Comparison of ENCODE assay signal across 23 cellular contexts in genomic region chr9:113281356-113281755, GRCh38. TPM values are rescaled to one million over a fixed set of nuclear protein-coding genes. Genes with fewer than 3 reads are reported as not detected.
DNase-seq lines count a peak whose midpoint lies in the region; ATAC-seq and TF ChIP-seq lines count a peak whose summit lies in the region.
"Had no signal": no experiment of that assay in that cellular context is flagged by ENCODE, and none has a peak within 500 bp of the region (broad histone marks: within the 10 kb centered on the region; RNA-seq: fewer than 3 reads in every experiment).

No MANE protein-coding gene starts in this region.

- H3K27ac Mint-ChIP-seq in MCF 10A (ENCODE audit: low read depth, unreplicated experiment), result peak overlapping the region; percentile 27
- H3K27ac Mint-ChIP-seq in T-helper 17 cell, result peak overlapping the region; percentile 88
- peak overlapping the region; percentile 16 to 17 for H3K27ac Mint-ChIP-seq in effector memory CD8-positive, alpha-beta T cell
- H3K27ac Mint-ChIP-seq in stimulated activated naive B cell treated with anti-CD40 and anti-IgM and Interleukin-4, amounts not matched to agents 10 μg/mL and 1 μg/mL and 100 μg/mL, for 72 hours, result peak overlapping the region; percentile 33

- DNase-seq in MCF 10A (ENCODE audit: unreplicated experiment), result no peak
- DNase-seq in breast epithelium (ENCODE audit: low spot score in 2 of 2), result no peak
- DNase-seq in T-helper 17 cell, result no peak
- no peak for DNase-seq in effector memory CD8-positive, alpha-beta T cell
- no peak for DNase-seq in stimulated activated naive B cell treated with anti-CD40 and anti-IgM and Interleukin-4, amounts not matched to agents 10 μg/mL and 1 μg/mL and 100 μg/mL, for 72 hours
- DNase-seq in stimulated activated CD4-positive, alpha-beta T cell treated with anti-CD3 and anti-CD28 coated beads, Interleukin-2, amount 100 ng/mL, for 48 hours, result no peak
- no peak for DNase-seq in SIG-M5 treated with dmso at 0.1 percent for 504 hours (lab: John Stamatoyannopoulos, UW; ENCODE audit: unreplicated experiment)
- DNase-seq: ACHN, DMS53, GDM1, GOT3, KBM-7, NCI-H1092, NCI-H1436 treated with DMSO at 0.1 percent for 48 hours, NCI-H2029, NCI-H226, NCI-H524 treated with DMSO at 0.1 percent for 48 hours, NCI-H82, SIG-M5 had no signal

- no peak overlapping the region for H3K4me3 ChIP-seq in breast epithelium
- H3K4me3 ChIP-seq: BLaER1 had no signal

- no peaks in the 10 kb centered on the region for H3K27me3 ChIP-seq in breast epithelium
- H3K27me3 ChIP-seq: BLaER1 had no signal

- ATAC-seq in T-helper 17 cell, result no peak
- ATAC-seq in effector memory CD8-positive, alpha-beta T cell (replicated peaks), result no peak
- no peak for ATAC-seq in stimulated activated naive B cell treated with anti-CD40 and anti-IgM and Interleukin-4, amounts not matched to agents 10 μg/mL and 1 μg/mL and 100 μg/mL, for 72 hours (replicated peaks)
- ATAC-seq: HCT116, Panc1 had no signal

- POLR2A ChIA-PET in MCF 10A (lab: Yijun Ruan, JAX), result interaction anchor here (0.9 kb wide), 1 partner anchor 1539 kb away, joined by 3 read pairs; no protein-coding TSS in a partner anchor

- H3K36me3 Mint-ChIP-seq in MCF 10A (ENCODE audit: insufficient read depth, unreplicated experiment) (peaks cover 87% of the 10 kb centered on the region), T-helper 17 cell (ENCODE audit: low read depth) (peaks cover 18% of the 10 kb centered on the region)
- H3K36me3 Mint-ChIP-seq in effector memory CD8-positive, alpha-beta T cell (ENCODE audit: insufficient read depth), result peaks cover 67% of the 10 kb centered on the region
- peaks cover 38 to 63% of the 10 kb centered on the region in 2 donors for H3K36me3 Mint-ChIP-seq in stimulated activated naive B cell treated with anti-CD40 and anti-IgM and Interleukin-4, amounts not matched to agents 10 μg/mL and 1 μg/mL and 100 μg/mL, for 72 hours

- no peaks in the 10 kb centered on the region for H3K4me1 ChIP-seq in breast epithelium

- peaks cover 9% of the 10 kb centered on the region for H3K4me1 Mint-ChIP-seq in MCF 10A (ENCODE audit: insufficient read depth, unreplicated experiment)
- peaks cover 24% of the 10 kb centered on the region for H3K4me1 Mint-ChIP-seq in T-helper 17 cell
- H3K4me1 Mint-ChIP-seq in effector memory CD8-positive, alpha-beta T cell (ENCODE audit: low read depth in 2 of 2), result peaks cover 0 to 6% of the 10 kb centered on the region in 2 donors
- H3K4me1 Mint-ChIP-seq in stimulated activated naive B cell treated with anti-CD40 and anti-IgM and Interleukin-4, amounts not matched to agents 10 μg/mL and 1 μg/mL and 100 μg/mL, for 72 hours, result peaks cover 17 to 18% of the 10 kb centered on the region in 2 donors

- no peaks in the 10 kb centered on the region for H3K9me3 Mint-ChIP-seq in MCF 10A (ENCODE audit: unreplicated experiment)
- H3K9me3 Mint-ChIP-seq in effector memory CD8-positive, alpha-beta T cell, result no peaks in the 10 kb centered on the region
- H3K9me3 Mint-ChIP-seq in stimulated activated naive B cell treated with anti-CD40 and anti-IgM and Interleukin-4, amounts not matched to agents 10 μg/mL and 1 μg/mL and 100 μg/mL, for 72 hours, result no peaks in the 10 kb centered on the region

- H3K27ac ChIP-seq in breast epithelium, result no peak overlapping the region
- H3K27ac ChIP-seq: BLaER1 had no signal

- no TSS peak for BruUV-seq in MCF 10A (replicated peaks; lab: Mats Ljungman, UMichigan)

- H3K27me3 Mint-ChIP-seq in MCF 10A (ENCODE audit: insufficient read depth, unreplicated experiment) (no peaks in the 10 kb centered on the region), T-helper 17 cell (no peaks in the 10 kb centered on the region)
- H3K27me3 Mint-ChIP-seq in effector memory CD8-positive, alpha-beta T cell, result no peaks in the 10 kb centered on the region
- no peaks in the 10 kb centered on the region for H3K27me3 Mint-ChIP-seq in stimulated activated naive B cell treated with anti-CD40 and anti-IgM and Interleukin-4, amounts not matched to agents 10 μg/mL and 1 μg/mL and 100 μg/mL, for 72 hours

- H3K9me3 ChIP-seq in breast epithelium (no peaks in the 10 kb centered on the region), T-helper 17 cell (ENCODE audit: control insufficient read depth, low read length, poor library complexity, severe bottlenecking) (no peaks in the 10 kb centered on the region)
- H3K9me3 ChIP-seq: BLaER1 had no signal

- intact Hi-C loops in MCF 10A (cut with micrococcal nuclease), result no loop called here
- intact Hi-C loops in breast epithelium (cut with DNase I; ENCODE audit: low total_unique reads), result no loop called here

- no peak for TF ChIP-seq POLR2A in breast epithelium (IDR thresholded peaks at IDR 0.05)

- no peak for TF ChIP-seq CTCF in MCF 10A (IDR thresholded peaks at IDR 0.05; ENCODE audit: unreplicated experiment)
- TF ChIP-seq CTCF in breast epithelium (IDR thresholded peaks at IDR 0.05), result no peak

- H3K36me3 ChIP-seq in breast epithelium, result peaks cover 12% of the 10 kb centered on the region

- CTCF ChIA-PET in MCF 10A (lab: Yijun Ruan, JAX), result interaction anchor here (0.6 to 1.1 kb wide), 3 partner anchors 29 to 428 kb away, joined by 3 to 5 read pairs (median 4); no protein-coding TSS in a partner anchor

- H3K4me3 Mint-ChIP-seq in MCF 10A (ENCODE audit: unreplicated experiment) (no peak overlapping the region), T-helper 17 cell (no peak overlapping the region)
- H3K4me3 Mint-ChIP-seq in effector memory CD8-positive, alpha-beta T cell, result no peak overlapping the region
- H3K4me3 Mint-ChIP-seq in stimulated activated naive B cell treated with anti-CD40 and anti-IgM and Interleukin-4, amounts not matched to agents 10 μg/mL and 1 μg/mL and 100 μg/mL, for 72 hours, result no peak overlapping the region

RNA-seq across cellular contexts. Expression of gene PRPF4, which starts 5.9 kb away (rescaled TPM):
- 35.6 and 37.3 TPM in 2 replicates for total RNA-seq in MCF 10A (2022)
- total RNA-seq in breast epithelium, result 10 to 100 TPM; 14.2 to 23.1 (median 18.4) TPM
- total RNA-seq in T-helper 17 cell, result 10 to 100 TPM; 17.0 to 17.8 TPM

RNA-seq across cellular contexts. Expression of gene CDC26, which starts 6.0 kb away (rescaled TPM):
- total RNA-seq in MCF 10A (2022) (51.6 and 64.8 TPM in 2 replicates), breast epithelium (10 to 100 TPM; 32.0 to 46.2 (median 39.1) TPM), T-helper 17 cell (10 to 100 TPM; 20.2 to 22.8 TPM)

RNA-seq across cellular contexts. Expression of gene RNF183, which starts 21.8 kb away (rescaled TPM):
- total RNA-seq in MCF 10A (2022) (not detected in 2 replicates), breast epithelium (1 to 10 TPM in 1 of 3 donors, under 1 TPM in 1, not detected in 1; 0.98 to 3.5 TPM), T-helper 17 cell (not detected)
- total RNA-seq: HT1080 had no signal

RNA-seq across cellular contexts. Expression of gene WDR31, which starts 58.7 kb away (rescaled TPM):
- total RNA-seq in MCF 10A (2022), result 2.3 and 2.9 TPM in 2 replicates
- total RNA-seq in breast epithelium, result 1 to 10 TPM; 1.9 to 4.0 (median 3.6) TPM
- total RNA-seq in T-helper 17 cell, result under 1 TPM; 0.82 to 0.86 TPM

Comparison
In these comparisons a context has a peak if more than half of its experiments do, and no peak if none do; other contexts are left out.
1. H3K27ac Mint-ChIP-seq: peak in every context shown above with its lines; median percentile 88 in T-helper 17 cell; 33 in stimulated activated naive B cell treated with anti-CD40 and anti-IgM and Interleukin-4, amounts not matched to agents 10 μg/mL and 1 μg/mL and 100 μg/mL, for 72 hours; 27 in MCF 10A; 16 in effector memory CD8-positive, alpha-beta T cell.